Comparison of ENCODE assay signal across 8 cellular contexts in genomic region chr5:80655231-80655784, GRCh38. TPM values are rescaled to one million over a fixed set of nuclear protein-coding genes. Genes with fewer than 3 reads are reported as not detected.
DNase-seq lines count a peak whose midpoint lies in the region; TF ChIP-seq lines count a peak whose summit lies in the region.

No MANE protein-coding gene starts in this region.

- 22% methylated on average over 7 of the region's 7 CpGs for WGBS in liver
- 22% methylated on average over 7 of the region's 7 CpGs for WGBS in urinary bladder

- TF ChIP-seq RAD21 in liver (IDR thresholded peaks at IDR 0.05): no peak

- H3K9ac ChIP-seq in adipocyte (ENCODE audit: low read length) (peak overlapping the region; percentile 96), liver (ENCODE audit: low read depth in 1 of 2, low read length in 2 of 2) (peak overlapping the region; percentile 67 to 95)

- H3K9me3 ChIP-seq in adipocyte (ENCODE audit: control insufficient read depth, low read length) (no peaks in the 10 kb centered on the region), liver (ENCODE audit: control insufficient read depth in 4 of 4, low read length in 3 of 4) (no peaks in the 10 kb centered on the region)

- peak overlapping the region; percentile 80 for H3K4me3 ChIP-seq in HFF-Myc (replicated peaks; ENCODE audit: low read depth, low read length)
- peak overlapping the region; percentile 92 for H3K4me3 ChIP-seq in adipocyte (ENCODE audit: low read length)
- peak overlapping the region; percentile 51 to 97 (median 97) for H3K4me3 ChIP-seq in liver (ENCODE audit: low read depth in 1 of 3, low read length in 3 of 3)
- peak overlapping the region; percentile 89 for H3K4me3 ChIP-seq in urinary bladder (ENCODE audit: low read depth, low read length)

- H3K36me3 ChIP-seq in adipocyte (ENCODE audit: control insufficient read depth, insufficient read depth, low read length, severe bottlenecking) (peaks cover 19% of the 10 kb centered on the region), liver (ENCODE audit: control insufficient read depth in 4 of 4, insufficient read depth in 3 of 4, low read depth in 1 of 4, low read length in 3 of 4) (peaks cover 0 to 17% (median 13%) of the 10 kb centered on the region in 4 donors), urinary bladder (ENCODE audit: insufficient read depth) (peaks cover 3% of the 10 kb centered on the region)

- DNase-seq in HFF-Myc (ENCODE audit: extremely low read depth, low read depth) (no peak), adipocyte (ENCODE audit: low read depth) (no peak), DMS 273 (lab: John Stamatoyannopoulos, UW; ENCODE audit: unreplicated experiment) (no peak), HuH-7 (ENCODE audit: low spot score) (no peak)
- no peak for DNase-seq in activated CD4-positive, alpha-beta T cell treated with anti-CD3 and anti-CD28 coated beads, Interleukin-2, amount 50 U/mL, for 4 hours

- H3K27ac ChIP-seq in 22Rv1 (peak overlapping the region; percentile 92), liver (ENCODE audit: low read depth in 1 of 2, low read length in 2 of 2) (peak overlapping the region; percentile 98), urinary bladder (ENCODE audit: low read depth) (peak overlapping the region; percentile 66)

- H3K27me3 ChIP-seq in adipocyte (replicated peaks; ENCODE audit: control insufficient read depth, insufficient read depth, low read length) (no peaks in the 10 kb centered on the region), liver (ENCODE audit: control insufficient read depth in 4 of 4, insufficient read depth in 4 of 4, low read length in 3 of 4) (no peaks in the 10 kb centered on the region)

- TF ChIP-seq CTCF in 22Rv1 (IDR thresholded peaks at IDR 0.05) (no peak), HFF-Myc (IDR thresholded peaks at IDR 0.05; ENCODE audit: low read depth, low read length, missing control alignments) (no peak), liver (IDR thresholded peaks at IDR 0.05; ENCODE audit: low read depth, low read length, missing input control) (no peak)

- H3K4me1 ChIP-seq in adipocyte (ENCODE audit: control insufficient read depth, insufficient read depth, low read length) (peaks cover 33% of the 10 kb centered on the region), liver (ENCODE audit: control insufficient read depth in 4 of 4, insufficient read depth in 4 of 4, low read length in 3 of 4) (peaks cover 3 to 29% (median 17%) of the 10 kb centered on the region in 4 donors), urinary bladder (ENCODE audit: insufficient read depth) (peaks cover 3% of the 10 kb centered on the region)

TF ChIP-seq in liver, 16 proteins besides CTCF, POLR2A, EP300 and RAD21:
- TF ChIP-seq EGR1 (IDR thresholded peaks at IDR 0.05; ENCODE audit: low read depth in 2 of 2) (no peak), HNF4G (IDR thresholded peaks at IDR 0.05) (no peak), ATF3 (IDR thresholded peaks at IDR 0.05) (no peak), FOXA2 (IDR thresholded peaks at IDR 0.05) (no peak), SP1 (IDR thresholded peaks at IDR 0.05) (no peak)
TF ChIP-seq in liver: peak in this region for 0.

RNA-seq across cellular contexts. Expression of gene DHFR, which starts 0.5 kb away (rescaled TPM):
- total RNA-seq in liver (10 to 100 TPM; 16.7 to 57.7 TPM), urinary bladder (30.5 TPM)
- polyA plus RNA-seq in liver (10 to 100 TPM in 1 of 2 donors, 1 to 10 TPM in 1; 8.9 to 10.1 TPM), urinary bladder (11.3 TPM)

RNA-seq across cellular contexts. Expression of gene MSH3, which starts 0.9 kb away (rescaled TPM):
- total RNA-seq in liver (10 to 100 TPM in 1 of 2 donors, 1 to 10 TPM in 1; 9.0 to 19.1 TPM), urinary bladder (33.8 TPM)
- polyA plus RNA-seq in liver (1 to 10 TPM; 3.0 to 6.9 TPM), urinary bladder (5.5 TPM)
